Comparison of ENCODE assay signal across 13 cellular contexts in genomic region chr9:23590601-23591000, GRCh38.
A peak's percentile ranks its signal among the peaks of the same experiment; 100 is the strongest.
DNase-seq lines count a peak whose midpoint lies in the region; ATAC-seq and TF ChIP-seq lines count a peak whose summit lies in the region.
"Had no signal": no experiment of that assay in that cellular context is flagged by ENCODE, and none has a peak within 500 bp of the region (broad histone marks: within the 10 kb centered on the region; RNA-seq: fewer than 3 reads in every experiment).

No MANE protein-coding gene starts in this region.

- H3K9ac ChIP-seq in DND-41 (ENCODE audit: low read depth, low read length) (no peak overlapping the region), OCI-LY1 (ENCODE audit: low read length) (no peak overlapping the region), parathyroid adenoma (no peak overlapping the region)

- H3K36me3 Mint-ChIP-seq in stimulated activated memory B cell treated with anti-CD40 and anti-IgM and Interleukin-4, amounts not matched to agents 10 μg/mL and 1 μg/mL and 100 μg/mL, for 72 hours = no peaks in the 10 kb centered on the region
- H3K36me3 Mint-ChIP-seq: natural killer cell treated with Interleukin-12 subunit alpha and Interleukin-12 subunit beta and Interleukin-15 and Interleukin-18, amount 100 ng/mL, for 72 hours had no signal

- H3K79me2 ChIP-seq in DND-41 (ENCODE audit: insufficient read depth, low read length) (no peaks in the 10 kb centered on the region), OCI-LY1 (ENCODE audit: insufficient read depth, low read length) (no peaks in the 10 kb centered on the region), parathyroid adenoma (no peaks in the 10 kb centered on the region)

- TF ChIP-seq CTCF in DND-41 (IDR thresholded peaks at IDR 0.05; ENCODE audit: borderline replicate concordance, extremely low read depth, low read length, poor library complexity, severe bottlenecking) (no peak), OCI-LY1 (IDR thresholded peaks at IDR 0.05; ENCODE audit: low read length) (no peak), epithelial cell of esophagus (IDR thresholded peaks at IDR 0.05; ENCODE audit: insufficient read depth, low read depth, low read length, missing control alignments) (no peak), parathyroid adenoma (IDR thresholded peaks at IDR 0.05) (no peak)

- peaks cover 6% of the 10 kb centered on the region for H3K9me3 Mint-ChIP-seq in stimulated activated memory B cell treated with anti-CD40 and anti-IgM and Interleukin-4, amounts not matched to agents 10 μg/mL and 1 μg/mL and 100 μg/mL, for 72 hours

- no peak for DNase-seq in DND-41
- peak; percentile 81 for DNase-seq in epithelial cell of esophagus (ENCODE audit: low read depth)
- no peak for DNase-seq in GF-D8 (lab: John Stamatoyannopoulos, UW)
- DNase-seq: activated CD8-positive, alpha-beta memory T cell treated with anti-CD3 and anti-CD28 coated beads, Interleukin-2, amount 50 U/mL, for 48 hours; DMS79 had no signal

- H3K4me1 ChIP-seq in DND-41 (ENCODE audit: insufficient read depth, low read length) (peaks cover 9% of the 10 kb centered on the region; the same call in 1 of the 2 replicates), OCI-LY1 (ENCODE audit: insufficient read depth, low read length, severe bottlenecking) (no peaks in the 10 kb centered on the region), parathyroid adenoma (no peaks in the 10 kb centered on the region)

- no peak overlapping the region for H3K27ac Mint-ChIP-seq in stimulated activated memory B cell treated with anti-CD40 and anti-IgM and Interleukin-4, amounts not matched to agents 10 μg/mL and 1 μg/mL and 100 μg/mL, for 72 hours
- H3K27ac Mint-ChIP-seq: natural killer cell treated with Interleukin-12 subunit alpha and Interleukin-12 subunit beta and Interleukin-15 and Interleukin-18, amount 100 ng/mL, for 72 hours had no signal

- no peaks in the 10 kb centered on the region for H3F3A ChIP-seq in OCI-LY1 (ENCODE audit: insufficient read depth, low read length)

- no peak overlapping the region for H3K27ac ChIP-seq in DND-41 (ENCODE audit: low read length)
- H3K27ac ChIP-seq in OCI-LY1 (ENCODE audit: low read depth, low read length, poor library complexity, severe bottlenecking) = no peak overlapping the region
- H3K27ac ChIP-seq in parathyroid adenoma = no peak overlapping the region
- H3K27ac ChIP-seq: HL-60 had no signal

- H3K4me3 Mint-ChIP-seq in stimulated activated memory B cell treated with anti-CD40 and anti-IgM and Interleukin-4, amounts not matched to agents 10 μg/mL and 1 μg/mL and 100 μg/mL, for 72 hours = no peak overlapping the region
- H3K4me3 Mint-ChIP-seq: natural killer cell treated with Interleukin-12 subunit alpha and Interleukin-12 subunit beta and Interleukin-15 and Interleukin-18, amount 100 ng/mL, for 72 hours had no signal

- H3K4me1 Mint-ChIP-seq in stimulated activated memory B cell treated with anti-CD40 and anti-IgM and Interleukin-4, amounts not matched to agents 10 μg/mL and 1 μg/mL and 100 μg/mL, for 72 hours = peaks cover 10% of the 10 kb centered on the region

- ATAC-seq in DND-41 (ENCODE audit: insufficient read depth, low read depth) (peak; percentile 89), HG03139 (IDR thresholded peaks at IDR 0.05; ENCODE audit: unreplicated experiment) (no peak), HG03469 (IDR thresholded peaks at IDR 0.05; ENCODE audit: unreplicated experiment) (no peak)
- ATAC-seq in stimulated activated memory B cell treated with anti-CD40 and anti-IgM and Interleukin-4, amounts not matched to agents 10 μg/mL and 1 μg/mL and 100 μg/mL, for 72 hours = no peak
- ATAC-seq: HCT116; natural killer cell treated with Interleukin-12 subunit alpha and Interleukin-12 subunit beta and Interleukin-15 and Interleukin-18, amount 100 ng/mL, for 72 hours had no signal

- peak overlapping the region; percentile 47 for H3K4me2 ChIP-seq in DND-41 (ENCODE audit: insufficient read depth, low read length)
- peak overlapping the region; percentile 36; the same call in 1 of the 2 replicates for H3K4me2 ChIP-seq in OCI-LY1 (ENCODE audit: low read length)
- H3K4me2 ChIP-seq in parathyroid adenoma (ENCODE audit: low read length) = peak overlapping the region; percentile 61

- H4K20me1 ChIP-seq in DND-41 (ENCODE audit: insufficient read depth, low read length) (no peaks in the 10 kb centered on the region), OCI-LY1 (ENCODE audit: insufficient read depth, low read length) (no peaks in the 10 kb centered on the region)

- H3K27me3 Mint-ChIP-seq in stimulated activated memory B cell treated with anti-CD40 and anti-IgM and Interleukin-4, amounts not matched to agents 10 μg/mL and 1 μg/mL and 100 μg/mL, for 72 hours = no peaks in the 10 kb centered on the region
- H3K27me3 Mint-ChIP-seq: natural killer cell treated with Interleukin-12 subunit alpha and Interleukin-12 subunit beta and Interleukin-15 and Interleukin-18, amount 100 ng/mL, for 72 hours had no signal

- no peaks in the 10 kb centered on the region for H3K27me3 ChIP-seq in DND-41 (ENCODE audit: insufficient read depth, low read length, poor library complexity)
- no peaks in the 10 kb centered on the region for H3K27me3 ChIP-seq in OCI-LY1 (ENCODE audit: insufficient read depth, low read length)
- H3K27me3 ChIP-seq in parathyroid adenoma (ENCODE audit: control insufficient read depth, insufficient read depth, low read length) = no peaks in the 10 kb centered on the region

- H3K9me2 ChIP-seq in OCI-LY1 (ENCODE audit: low read depth, low read length) = no peaks in the 10 kb centered on the region

- H3K4me3 ChIP-seq in DND-41 (ENCODE audit: low read depth in 1 of 2, low read length in 2 of 2) = peak overlapping the region in 1 of 2 experiments; percentile 27; a peak in 1 of 4 replicates
- no peak overlapping the region for H3K4me3 ChIP-seq in OCI-LY1 (ENCODE audit: low read depth, low read length, poor library complexity, severe bottlenecking)
- H3K4me3 ChIP-seq in epithelial cell of esophagus (ENCODE audit: low read length) = no peak overlapping the region
- no peak overlapping the region for H3K4me3 ChIP-seq in parathyroid adenoma (ENCODE audit: low read depth, low read length)

- H3K36me3 ChIP-seq in DND-41 (ENCODE audit: insufficient read depth, low read length) (no peaks in the 10 kb centered on the region), OCI-LY1 (ENCODE audit: insufficient read depth, low read length) (no peaks in the 10 kb centered on the region), parathyroid adenoma (ENCODE audit: control insufficient read depth, insufficient read depth, low read length) (no peaks in the 10 kb centered on the region)

- H3K9me3 ChIP-seq in DND-41 (ENCODE audit: insufficient read depth, low read length, severe bottlenecking) (no peaks in the 10 kb centered on the region), OCI-LY1 (ENCODE audit: low read length) (no peaks in the 10 kb centered on the region), parathyroid adenoma (ENCODE audit: control insufficient read depth, low read length) (no peaks in the 10 kb centered on the region)

- H2AFZ ChIP-seq in DND-41 (ENCODE audit: low read depth, low read length) = peak overlapping the region; percentile 48
- no peak overlapping the region for H2AFZ ChIP-seq in OCI-LY1 (ENCODE audit: low read length)
- H2AFZ ChIP-seq in parathyroid adenoma = no peak overlapping the region
